9 cellular contexts compared by ENCODE assay signal in the genomic region with DNA sequence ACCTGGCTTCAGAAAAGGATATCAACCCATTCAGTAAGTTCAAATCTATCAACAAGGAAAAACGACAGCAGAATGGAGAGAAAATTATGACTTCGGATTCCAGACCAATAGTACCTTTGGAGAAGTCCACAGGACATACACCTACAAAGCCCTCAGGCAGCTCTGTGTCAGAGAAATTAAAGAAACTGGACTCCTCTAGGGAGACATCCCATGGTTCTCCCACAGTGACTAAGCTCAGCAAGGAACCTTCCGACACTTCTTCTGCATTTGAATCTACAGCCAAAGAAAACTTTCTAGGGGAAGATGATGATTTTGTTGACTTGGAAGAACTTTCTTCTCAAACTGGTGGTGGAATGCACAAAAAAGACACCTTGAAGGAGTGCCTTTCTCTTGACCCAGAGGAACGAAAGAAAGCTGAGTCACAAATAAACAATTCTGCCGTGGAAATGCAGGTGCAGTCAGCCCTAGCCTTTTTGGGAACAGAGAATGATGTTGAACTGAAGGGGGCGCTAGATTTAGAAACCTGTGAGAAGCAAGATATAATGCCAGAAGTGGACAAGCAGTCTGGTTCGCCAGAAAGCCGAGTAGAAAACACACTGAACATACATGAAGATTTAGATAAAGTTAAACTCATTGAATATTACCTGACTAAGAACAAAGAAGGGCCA.
DNase-seq lines count a peak whose midpoint lies in the region; ATAC-seq, FAIRE-seq and TF ChIP-seq lines count a peak whose summit lies in the region.
"Had no signal": no experiment of that assay in that cellular context is flagged by ENCODE, and none has a peak within 500 bp of the region (broad histone marks: within the 10 kb centered on the region; RNA-seq: fewer than 3 reads in every experiment).

No MANE protein-coding gene starts in this region.

- no peaks in the 10 kb centered on the region for H3K9me3 Mint-ChIP-seq in Caco-2 (ENCODE audit: unreplicated experiment)
- H3K9me3 Mint-ChIP-seq in activated T-helper 17 cell treated with anti-CD3 and anti-CD28 coated beads, Interleukin-2, amount 50 U/mL, for 72 hours: no peaks in the 10 kb centered on the region
- H3K9me3 Mint-ChIP-seq: stimulated activated naive B cell treated with anti-CD40 and anti-IgM and Interleukin-4, amounts not matched to agents 10 μg/mL and 1 μg/mL and 100 μg/mL, for 72 hours had no signal

- no peaks in the 10 kb centered on the region for H3K27me3 Mint-ChIP-seq in Caco-2 (ENCODE audit: insufficient read depth, unreplicated experiment)
- no peaks in the 10 kb centered on the region for H3K27me3 Mint-ChIP-seq in activated T-helper 17 cell treated with anti-CD3 and anti-CD28 coated beads, Interleukin-2, amount 50 U/mL, for 72 hours
- H3K27me3 Mint-ChIP-seq: stimulated activated naive B cell treated with anti-CD40 and anti-IgM and Interleukin-4, amounts not matched to agents 10 μg/mL and 1 μg/mL and 100 μg/mL, for 72 hours had no signal

- H3K27me3 ChIP-seq in Caco-2 (replicated peaks; ENCODE audit: control insufficient read depth, insufficient read depth, low read length) (no peaks in the 10 kb centered on the region), HUES48 (ENCODE audit: control insufficient read depth, insufficient read depth, low read length) (no peaks in the 10 kb centered on the region), HepG2 (ENCODE audit: control insufficient read depth in 1 of 2, insufficient read depth in 2 of 2, low read length in 2 of 2) (no peaks in the 10 kb centered on the region)

- H3K4me1 Mint-ChIP-seq in Caco-2 (ENCODE audit: low read depth, unreplicated experiment): no peaks in the 10 kb centered on the region
- H3K4me1 Mint-ChIP-seq in activated T-helper 17 cell treated with anti-CD3 and anti-CD28 coated beads, Interleukin-2, amount 50 U/mL, for 72 hours: peaks cover 5% of the 10 kb centered on the region
- H3K4me1 Mint-ChIP-seq: stimulated activated naive B cell treated with anti-CD40 and anti-IgM and Interleukin-4, amounts not matched to agents 10 μg/mL and 1 μg/mL and 100 μg/mL, for 72 hours had no signal

- POLR2A ChIA-PET in Caco-2 (lab: Charles Lee) (no interaction called here), HepG2 (lab: Yijun Ruan, JAX) (interaction anchor here (0.9 kb wide), 1 partner anchor 10 kb away, joined by 3 read pairs; no protein-coding TSS in a partner anchor)

- no peak overlapping the region for H2AFZ ChIP-seq in HepG2 (ENCODE audit: low read length)

- H4K20me1 ChIP-seq in HepG2 (ENCODE audit: insufficient read depth, low read length): no peaks in the 10 kb centered on the region

- TSS peak; percentile 32 for BruUV-seq in Caco-2 (replicated peaks; lab: Mats Ljungman, UMichigan)
- no TSS peak for BruUV-seq in HepG2 (replicated peaks; lab: Mats Ljungman, UMichigan)

- no peak overlapping the region for H3K4me2 ChIP-seq in HepG2 (ENCODE audit: low read depth, low read length)

- peak overlapping the region; percentile 29 for H3K27ac ChIP-seq in HUES48 (ENCODE audit: low read depth, low read length)
- H3K27ac ChIP-seq in HepG2 (ENCODE audit: extremely low read length, insufficient read depth, low read length): no peak overlapping the region

- TF ChIP-seq POLR2A in HepG2 (IDR thresholded peaks at IDR 0.05; ENCODE audit: insufficient read depth in 1 of 2, low read depth in 2 of 2, low read length in 2 of 2): no peak

- H3K27ac Mint-ChIP-seq in Caco-2 (ENCODE audit: unreplicated experiment): no peak overlapping the region
- H3K27ac Mint-ChIP-seq in activated T-helper 17 cell treated with anti-CD3 and anti-CD28 coated beads, Interleukin-2, amount 50 U/mL, for 72 hours: peak overlapping the region; percentile 27
- H3K27ac Mint-ChIP-seq: stimulated activated naive B cell treated with anti-CD40 and anti-IgM and Interleukin-4, amounts not matched to agents 10 μg/mL and 1 μg/mL and 100 μg/mL, for 72 hours had no signal

- no peak overlapping the region for H3K4me3 Mint-ChIP-seq in Caco-2 (ENCODE audit: unreplicated experiment)
- no peak overlapping the region for H3K4me3 Mint-ChIP-seq in activated T-helper 17 cell treated with anti-CD3 and anti-CD28 coated beads, Interleukin-2, amount 50 U/mL, for 72 hours
- H3K4me3 Mint-ChIP-seq: stimulated activated naive B cell treated with anti-CD40 and anti-IgM and Interleukin-4, amounts not matched to agents 10 μg/mL and 1 μg/mL and 100 μg/mL, for 72 hours had no signal

- WGBS in HepG2 (ENCODE audit: low lambda C conversion rate): 72% methylated on average over 8 of the region's 8 CpGs

- CTCF ChIA-PET in Caco-2 (lab: Charles Lee) (interaction anchor here (1.1 kb wide), 1 partner anchor 67 kb away, joined by 5 read pairs; no protein-coding TSS in a partner anchor), HepG2 (lab: Yijun Ruan, JAX; ENCODE audit: low intra/inter-chr PET ratio, low total read pairs) (interaction anchor here (0.8 to 2.8 kb wide), 3 partner anchors 64 to 85 kb away, joined by 4 to 18 read pairs (median 9); partner anchors contain the start of gene HINT3)

- in situ Hi-C loops in HepG2 (cut with HindIII; ENCODE audit: extremely low pct_ligation_motif_present, low pct_unique_long_range_greater_than_20kb): no loop called here

- TF ChIP-seq RAD21 in HepG2 (CRISPR knock-in tag; IDR thresholded peaks at IDR 0.05): peak; percentile 66; the same call in 1 of the 2 replicates

- ATAC-seq in activated T-helper 17 cell treated with anti-CD3 and anti-CD28 coated beads, Interleukin-2, amount 50 U/mL, for 72 hours (replicated peaks): peak; percentile 49
- ATAC-seq in HepG2: peak; percentile 79
- ATAC-seq in GM21619 (IDR thresholded peaks at IDR 0.05; ENCODE audit: unreplicated experiment): no peak
- no peak for ATAC-seq in HG02588 (IDR thresholded peaks at IDR 0.05; ENCODE audit: unreplicated experiment)
- ATAC-seq in GM21423 (IDR thresholded peaks at IDR 0.05; ENCODE audit: unreplicated experiment): no peak

- H3K9ac ChIP-seq in HUES48 (ENCODE audit: low read depth, low read length): no peak overlapping the region
- H3K9ac ChIP-seq in HepG2 (ENCODE audit: insufficient read depth, low read depth, low read length): no peak overlapping the region

- H3K9me3 ChIP-seq in Caco-2 (no peaks in the 10 kb centered on the region), HUES48 (ENCODE audit: control insufficient read depth, insufficient read depth, low read length) (no peaks in the 10 kb centered on the region), HepG2 (ENCODE audit: low read length) (no peaks in the 10 kb centered on the region)

- peak; percentile 74 for FAIRE-seq in HepG2 (lab: Jason Lieb, UNC)

- peak in 1 of 2 experiments; percentile 46 for DNase-seq in Caco-2
- peak; percentile 64 for DNase-seq in HepG2 (ENCODE audit: low spot score)
- no peak for DNase-seq in NCI-H2081 treated with DMSO at 0.1 percent for 48 hours (lab: John Stamatoyannopoulos, UW)
- DNase-seq: stimulated activated naive B cell treated with anti-CD40 and anti-IgM and Interleukin-4, amounts not matched to agents 10 μg/mL and 1 μg/mL and 100 μg/mL, for 72 hours had no signal

- H3K36me3 ChIP-seq in Caco-2 (ENCODE audit: control insufficient read depth, insufficient read depth, low read length): no peaks in the 10 kb centered on the region
- H3K36me3 ChIP-seq in HUES48 (ENCODE audit: control insufficient read depth, insufficient read depth, low read length): no peaks in the 10 kb centered on the region
- H3K36me3 ChIP-seq in HepG2 (replicated peaks in 1 of 2; ENCODE audit: control insufficient read depth in 1 of 2, insufficient read depth in 2 of 2, low read length in 2 of 2): peaks cover 2 to 29% of the 10 kb centered on the region in 2 experiments; a peak in 4 of 5 replicates

- H3K79me2 ChIP-seq in HepG2 (ENCODE audit: insufficient read depth, low read length): no peaks in the 10 kb centered on the region

- H3K36me3 Mint-ChIP-seq in Caco-2 (ENCODE audit: insufficient read depth, unreplicated experiment): peaks cover 25% of the 10 kb centered on the region
- peaks cover 85% of the 10 kb centered on the region for H3K36me3 Mint-ChIP-seq in activated T-helper 17 cell treated with anti-CD3 and anti-CD28 coated beads, Interleukin-2, amount 50 U/mL, for 72 hours (ENCODE audit: low read depth)

- TF ChIP-seq CTCF in Caco-2 (IDR thresholded peaks at IDR 0.05; ENCODE audit: insufficient read depth in 1 of 2, low read depth in 1 of 2, low read length in 1 of 2, severe bottlenecking in 1 of 2, unreplicated experiment in 1 of 2) (peak; percentile 37 to 42), HepG2 (CRISPR knock-in tag; IDR thresholded peaks at IDR 0.05) (peak; percentile 62)

- no peak overlapping the region for H3K4me3 ChIP-seq in Caco-2 (ENCODE audit: low read depth, low read length)
- H3K4me3 ChIP-seq in HUES48 (ENCODE audit: low read depth, low read length): no peak overlapping the region
- H3K4me3 ChIP-seq in HepG2 (replicated peaks in 1 of 3; ENCODE audit: insufficient read depth in 1 of 3, low read depth in 2 of 3, low read length in 3 of 3): no peak overlapping the region

- H3K4me1 ChIP-seq in Caco-2 (peaks cover 7% of the 10 kb centered on the region; the same call in 1 of the 2 replicates), HUES48 (ENCODE audit: control insufficient read depth, insufficient read depth, low read length) (no peaks in the 10 kb centered on the region), HepG2 (ENCODE audit: insufficient read depth, low read length) (peaks cover 7% of the 10 kb centered on the region)

- no peak for TF ChIP-seq EP300 in HepG2 (IDR thresholded peaks at IDR 0.05; ENCODE audit: low read depth in 2 of 2, low read length in 2 of 2)
- no peak for TF ChIP-seq EP300 in HepG2 (CRISPR knock-in tag; IDR thresholded peaks at IDR 0.05; ENCODE audit: borderline replicate concordance)

- intact Hi-C loops in Caco-2 (cut with micrococcal nuclease; ENCODE audit: unreplicated experiment): loop anchor here (1.0 kb wide), 1 partner anchor 10 kb away; no protein-coding TSS in a partner anchor
- intact Hi-C loops in HepG2 (cut with micrococcal nuclease; ENCODE audit: unreplicated experiment): loop anchor here (1.0 to 5.0 kb wide), 2 partner anchors 64 to 97 kb away; partner anchors contain the start of gene NCOA7

TF ChIP-seq in HepG2, 621 proteins besides CTCF, POLR2A, EP300 and RAD21 (continues in another document):
- 0 out of 2 replicates have a peak, but pooled peaks have one; percentile 10 for TF ChIP-seq ZKSCAN8 (CRISPR knock-in tag; IDR thresholded peaks at IDR 0.05; ENCODE audit: borderline replicate concordance)
- TF ChIP-seq ZNF607 (CRISPR knock-in tag; IDR thresholded peaks at IDR 0.05; ENCODE audit: borderline replicate concordance): peak; percentile 26; the same call in 1 of the 2 replicates
- TF ChIP-seq NRL (CRISPR knock-in tag; IDR thresholded peaks at IDR 0.05; ENCODE audit: borderline replicate concordance): no peak
- peak; percentile 37 for TF ChIP-seq XRCC5 (optimal IDR thresholded peaks at IDR 0.05; ENCODE audit: low read length)
- peak; percentile 73 for TF ChIP-seq STAG1 (CRISPR knock-in tag; IDR thresholded peaks at IDR 0.05)
- TF ChIP-seq SRF (IDR thresholded peaks at IDR 0.05; ENCODE audit: low read depth, low read length): peak; percentile 45; the same call in 1 of the 2 replicates

Comparison
In these comparisons a context has a peak if more than half of its experiments do, and no peak if none do; other contexts are left out.
1. ATAC-seq: peak in activated T-helper 17 cell treated with anti-CD3 and anti-CD28 coated beads, Interleukin-2, amount 50 U/mL, for 72 hours (single experiment) and HepG2 (single experiment); none in GM21619 (single experiment), HG02588 (single experiment) and GM21423 (single experiment).